ENCODE assay signal across 8 cellular contexts in the genomic region with DNA sequence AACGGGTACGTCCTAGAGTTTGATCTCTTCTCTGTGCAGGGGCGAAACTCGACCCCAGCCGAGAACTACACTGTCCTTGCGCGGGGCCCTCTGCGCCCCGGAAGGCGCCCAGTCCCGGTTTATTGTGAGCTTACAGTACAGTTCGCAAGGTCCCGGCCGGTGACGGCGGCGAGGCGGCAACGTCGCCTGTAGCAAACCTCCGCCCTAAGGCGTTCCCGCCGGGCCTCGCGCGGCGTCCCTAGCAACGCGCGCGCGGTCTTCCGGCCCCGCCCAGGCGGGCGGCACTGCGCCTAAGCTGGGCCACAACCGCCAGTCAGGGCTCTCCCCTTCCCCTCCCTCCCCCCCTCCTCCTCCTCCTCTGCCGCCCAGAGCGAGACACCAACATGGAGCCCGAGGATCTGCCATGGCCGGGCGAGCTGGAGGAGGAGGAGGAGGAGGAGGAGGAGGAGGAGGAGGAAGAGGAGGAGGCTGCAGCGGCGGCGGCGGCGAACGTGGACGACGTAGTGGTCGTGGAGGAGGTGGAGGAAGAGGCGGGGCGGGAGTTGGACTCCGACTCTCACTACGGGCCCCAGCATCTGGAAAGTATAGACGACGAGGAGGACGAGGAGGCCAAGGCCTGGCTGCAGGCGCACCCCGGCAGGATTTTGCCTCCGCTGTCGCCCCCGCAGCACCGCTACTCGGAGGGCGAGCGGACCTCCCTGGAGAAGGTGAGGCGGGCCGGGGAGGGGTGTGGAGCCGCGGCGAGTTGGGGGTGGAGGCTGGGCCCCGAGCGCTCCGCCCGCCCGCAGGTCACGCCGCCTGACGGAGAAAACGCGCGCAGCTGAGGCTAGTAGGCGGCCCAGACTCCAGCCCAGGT. TPM values are rescaled to one million over a fixed set of nuclear protein-coding genes. Genes with fewer than 3 reads are reported as not detected.
DNase-seq lines count a peak whose midpoint lies in the region; ATAC-seq and TF ChIP-seq lines count a peak whose summit lies in the region.

A gene with protein sequence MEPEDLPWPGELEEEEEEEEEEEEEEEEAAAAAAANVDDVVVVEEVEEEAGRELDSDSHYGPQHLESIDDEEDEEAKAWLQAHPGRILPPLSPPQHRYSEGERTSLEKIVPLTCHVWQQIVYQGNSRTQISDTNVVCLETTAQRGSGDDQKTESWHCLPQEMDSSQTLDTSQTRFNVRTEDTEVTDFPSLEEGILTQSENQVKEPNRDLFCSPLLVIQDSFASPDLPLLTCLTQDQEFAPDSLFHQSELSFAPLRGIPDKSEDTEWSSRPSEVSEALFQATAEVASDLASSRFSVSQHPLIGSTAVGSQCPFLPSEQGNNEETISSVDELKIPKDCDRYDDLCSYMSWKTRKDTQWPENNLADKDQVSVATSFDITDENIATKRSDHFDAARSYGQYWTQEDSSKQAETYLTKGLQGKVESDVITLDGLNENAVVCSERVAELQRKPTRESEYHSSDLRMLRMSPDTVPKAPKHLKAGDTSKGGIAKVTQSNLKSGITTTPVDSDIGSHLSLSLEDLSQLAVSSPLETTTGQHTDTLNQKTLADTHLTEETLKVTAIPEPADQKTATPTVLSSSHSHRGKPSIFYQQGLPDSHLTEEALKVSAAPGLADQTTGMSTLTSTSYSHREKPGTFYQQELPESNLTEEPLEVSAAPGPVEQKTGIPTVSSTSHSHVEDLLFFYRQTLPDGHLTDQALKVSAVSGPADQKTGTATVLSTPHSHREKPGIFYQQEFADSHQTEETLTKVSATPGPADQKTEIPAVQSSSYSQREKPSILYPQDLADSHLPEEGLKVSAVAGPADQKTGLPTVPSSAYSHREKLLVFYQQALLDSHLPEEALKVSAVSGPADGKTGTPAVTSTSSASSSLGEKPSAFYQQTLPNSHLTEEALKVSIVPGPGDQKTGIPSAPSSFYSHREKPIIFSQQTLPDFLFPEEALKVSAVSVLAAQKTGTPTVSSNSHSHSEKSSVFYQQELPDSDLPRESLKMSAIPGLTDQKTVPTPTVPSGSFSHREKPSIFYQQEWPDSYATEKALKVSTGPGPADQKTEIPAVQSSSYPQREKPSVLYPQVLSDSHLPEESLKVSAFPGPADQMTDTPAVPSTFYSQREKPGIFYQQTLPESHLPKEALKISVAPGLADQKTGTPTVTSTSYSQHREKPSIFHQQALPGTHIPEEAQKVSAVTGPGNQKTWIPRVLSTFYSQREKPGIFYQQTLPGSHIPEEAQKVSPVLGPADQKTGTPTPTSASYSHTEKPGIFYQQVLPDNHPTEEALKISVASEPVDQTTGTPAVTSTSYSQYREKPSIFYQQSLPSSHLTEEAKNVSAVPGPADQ (N-terminal part only) (plus strand): TSS at position 351 of the 856 bp plus-strand sequence. CDS start 33 bp downstream, at position 384.

- H3K27me3 ChIP-seq in adrenal gland (no peaks in the 10 kb centered on the region), upper lobe of left lung (no peaks in the 10 kb centered on the region)

- H3K4me3 ChIP-seq in adrenal gland (peak within 1 kb of the TSS; percentile 14 to 88 (median 56)), upper lobe of left lung (peak within 1 kb of the TSS; percentile 44 to 87 (median 76))

- no peak for TF ChIP-seq EP300 in upper lobe of left lung (IDR thresholded peaks at IDR 0.05)

- ATAC-seq in HG02884 (IDR thresholded peaks at IDR 0.05; ENCODE audit: unreplicated experiment) (peak; percentile 90), left cardiac atrium (peak; percentile 97 to 98), upper lobe of left lung (ENCODE audit: low FRiP score in 2 of 2) (peak; percentile 97 to 98)

- H3K27ac ChIP-seq in adrenal gland (peak within 1 kb of the TSS; percentile 49 to 96 (median 90)), upper lobe of left lung (peak within 1 kb of the TSS; percentile 76 to 93 (median 88))

- peak; percentile 83 for DNase-seq in NCI-H146 treated with DMSO at 0.1 percent for 48 hours (lab: John Stamatoyannopoulos, UW; ENCODE audit: unreplicated experiment)
- peak; percentile 81 to 95 (median 82) for DNase-seq in T-helper 1 cell
- DNase-seq in adrenal gland: peak; percentile 88 to 95 (median 92)
- peak; percentile 92 for DNase-seq in left cardiac atrium
- peak; percentile 96 for DNase-seq in posterior vena cava (ENCODE audit: low spot score)
- DNase-seq in upper lobe of left lung: peak; percentile 93 to 98

- no peaks in the 10 kb centered on the region for H3K36me3 ChIP-seq in adrenal gland (replicated peaks in 1 of 2)
- no peaks in the 10 kb centered on the region for H3K36me3 ChIP-seq in upper lobe of left lung

- TF ChIP-seq POLR2A in GM15510 (IDR thresholded peaks at IDR 0.05; ENCODE audit: borderline replicate concordance, extremely low read depth, insufficient read length) (peak; percentile 66), adrenal gland (IDR thresholded peaks at IDR 0.05) (peak; percentile 52 to 65), upper lobe of left lung (IDR thresholded peaks at IDR 0.05) (peak in 2 of 4 donors; percentile 6 to 65)

- H3K4me1 ChIP-seq in adrenal gland (replicated peaks in 1 of 2) (peaks cover 9 to 17% of the 10 kb centered on the region in 2 donors), upper lobe of left lung (peaks cover 7 to 20% (median 13%) of the 10 kb centered on the region in 4 donors)

- no peaks in the 10 kb centered on the region for H3K9me3 ChIP-seq in adrenal gland (replicated peaks in 1 of 3)
- H3K9me3 ChIP-seq in upper lobe of left lung: no peaks in the 10 kb centered on the region

- WGBS in adrenal gland, 4 donors: 0 to 1% (median 1%) methylated on average over 35 to 84 of the region's 86 CpGs
- whole genome bisulfite sequencing in upper lobe of left lung, 2 donors: 0 to 2% methylated on average over 45 to 52 of the region's 86 CpGs

- intact Hi-C loops in adrenal gland (cut with DNase I): no loop called here
- intact Hi-C loops in left cardiac atrium (cut with DNase I): no loop called here
- intact Hi-C loops in posterior vena cava (cut with DNase I): no loop called here

- TF ChIP-seq CTCF in adrenal gland (IDR thresholded peaks at IDR 0.05) (peak in 5 of 6 experiments; percentile 18 to 31 (median 24)), upper lobe of left lung (IDR thresholded peaks at IDR 0.05) (peak in 2 of 6 experiments; percentile 37 to 51)

RNA-seq across cellular contexts. Expression of the gene that starts here (rescaled TPM):
- total RNA-seq in adrenal gland (10 to 100 TPM; 10.6 to 30.1 (median 12.7) TPM), left cardiac atrium (1 to 10 TPM; 7.7 to 8.2 TPM), posterior vena cava (10 to 100 TPM; 21.2 to 21.4 TPM), upper lobe of left lung (10 to 100 TPM; 15.2 to 56.6 (median 25.7) TPM)
- 1 to 10 TPM; 6.2 to 8.3 (median 8.0) TPM for polyA plus RNA-seq in adrenal gland

Comparison
In these comparisons a context has a peak if more than half of its experiments do, and no peak if none do; other contexts are left out.
1. Peak in every context shown above with its lines: DNase-seq, ATAC-seq, H3K4me3 ChIP-seq and H3K27ac ChIP-seq.